ENCODE assay signal across 11 cellular contexts in genomic region chr3:53677406-53677805, GRCh38.
DNase-seq lines count a peak whose midpoint lies in the region; ATAC-seq and TF ChIP-seq lines count a peak whose summit lies in the region.
"Had no signal": no experiment of that assay in that cellular context is flagged by ENCODE, and none has a peak within 500 bp of the region (broad histone marks: within the 10 kb centered on the region; RNA-seq: fewer than 3 reads in every experiment).

No MANE protein-coding gene starts in this region.

- H3K4me3 ChIP-seq in heart right ventricle (no peak overlapping the region), MG63 (no peak overlapping the region)
- H3K4me3 ChIP-seq: colonic mucosa had no signal

- peak in 7 of 8 donors; percentile 29 to 83 (median 81) for ATAC-seq in heart right ventricle

- H3K9me3 ChIP-seq in heart right ventricle (no peaks in the 10 kb centered on the region), MG63 (no peaks in the 10 kb centered on the region)
- H3K9me3 ChIP-seq: colonic mucosa had no signal

- no peaks in the 10 kb centered on the region for H3K9me3 Mint-ChIP-seq in type B pancreatic cell
- H3K9me3 Mint-ChIP-seq: CD8-positive, alpha-beta memory T cell had no signal

- no peak overlapping the region for H3K4me3 Mint-ChIP-seq in type B pancreatic cell
- H3K4me3 Mint-ChIP-seq: CD8-positive, alpha-beta memory T cell had no signal

- H3K36me3 ChIP-seq in heart right ventricle = no peaks in the 10 kb centered on the region
- H3K36me3 ChIP-seq in MG63 = no peaks in the 10 kb centered on the region
- H3K36me3 ChIP-seq: colonic mucosa had no signal

- H3K27me3 Mint-ChIP-seq in type B pancreatic cell = peaks cover 3% of the 10 kb centered on the region

- intact Hi-C loops in heart right ventricle (cut with DNase I) = loop anchor here in 2 of 10 donors (5.0 kb wide), 1 partner anchor 35 kb away; no protein-coding TSS in a partner anchor

- no peak overlapping the region for H3K27ac ChIP-seq in heart right ventricle
- H3K27ac ChIP-seq: colonic mucosa had no signal

- peaks cover 0 to 7% (median 0%) of the 10 kb centered on the region in 9 donors for H3K4me1 ChIP-seq in heart right ventricle
- H3K4me1 ChIP-seq: colonic mucosa had no signal

- H3K27ac Mint-ChIP-seq in type B pancreatic cell = no peak overlapping the region
- H3K27ac Mint-ChIP-seq: CD8-positive, alpha-beta memory T cell had no signal

- 32 to 33% methylated on average over 4 of the region's 4 CpGs for WGBS in heart right ventricle, 2 donors

- H3K36me3 Mint-ChIP-seq in type B pancreatic cell = no peaks in the 10 kb centered on the region
- H3K36me3 Mint-ChIP-seq: CD8-positive, alpha-beta memory T cell had no signal

- peaks cover 9% of the 10 kb centered on the region for H3K4me1 Mint-ChIP-seq in type B pancreatic cell (ENCODE audit: unreplicated experiment)
- H3K4me1 Mint-ChIP-seq: CD8-positive, alpha-beta memory T cell had no signal

- H3K27me3 ChIP-seq in heart right ventricle (peaks cover 0 to 54% (median 30%) of the 10 kb centered on the region in 7 donors), MG63 (no peaks in the 10 kb centered on the region)
- H3K27me3 ChIP-seq: colonic mucosa had no signal

- TF ChIP-seq CTCF in heart right ventricle (IDR thresholded peaks at IDR 0.05) = peak in 7 of 9 donors; percentile 30 to 53 (median 40)
- peak; percentile 33 for TF ChIP-seq CTCF in type B pancreatic cell (conservative IDR thresholded peaks at IDR 0.05)

- peak; percentile 16 for DNase-seq in SIG-M5 treated with dmso at 0.1 percent for 504 hours (lab: John Stamatoyannopoulos, UW; ENCODE audit: unreplicated experiment)
- DNase-seq in SIG-M5 (lab: John Stamatoyannopoulos, UW) = no peak
- peak; percentile 2 for DNase-seq in OCI-M1 (lab: John Stamatoyannopoulos, UW)
- no peak for DNase-seq in heart right ventricle
- DNase-seq in type B pancreatic cell (ENCODE audit: extremely low spot score, unreplicated experiment) = no peak
- no peak for DNase-seq in MG63
- DNase-seq in activated CD4-positive, alpha-beta T cell treated with anti-CD3 and anti-CD28 coated beads for 4 hours = no peak
- no peak for DNase-seq in activated effector memory CD4-positive, alpha-beta T cell treated with anti-CD3 and anti-CD28 coated beads, Interleukin-2, amount 50 U/mL, for 16 hours
- DNase-seq: activated CD8-positive, alpha-beta memory T cell treated with anti-CD3 and anti-CD28 coated beads, Interleukin-2, amount 50 U/mL, for 48 hours; CD8-positive, alpha-beta memory T cell; colonic mucosa had no signal

Comparison
In these comparisons a context has a peak if more than half of its experiments do, and no peak if none do; other contexts are left out.
1. DNase-seq: peak in SIG-M5 treated with dmso at 0.1 percent for 504 hours (single experiment) and OCI-M1 (single experiment); none in SIG-M5 (single experiment), heart right ventricle (0 of 2), type B pancreatic cell (single experiment), MG63 (single experiment), activated CD4-positive, alpha-beta T cell treated with anti-CD3 and anti-CD28 coated beads for 4 hours (0 of 2) and activated effector memory CD4-positive, alpha-beta T cell treated with anti-CD3 and anti-CD28 coated beads, Interleukin-2, amount 50 U/mL, for 16 hours (single experiment).